ENCODE assay signal across 1 cellular context in the genomic region with DNA sequence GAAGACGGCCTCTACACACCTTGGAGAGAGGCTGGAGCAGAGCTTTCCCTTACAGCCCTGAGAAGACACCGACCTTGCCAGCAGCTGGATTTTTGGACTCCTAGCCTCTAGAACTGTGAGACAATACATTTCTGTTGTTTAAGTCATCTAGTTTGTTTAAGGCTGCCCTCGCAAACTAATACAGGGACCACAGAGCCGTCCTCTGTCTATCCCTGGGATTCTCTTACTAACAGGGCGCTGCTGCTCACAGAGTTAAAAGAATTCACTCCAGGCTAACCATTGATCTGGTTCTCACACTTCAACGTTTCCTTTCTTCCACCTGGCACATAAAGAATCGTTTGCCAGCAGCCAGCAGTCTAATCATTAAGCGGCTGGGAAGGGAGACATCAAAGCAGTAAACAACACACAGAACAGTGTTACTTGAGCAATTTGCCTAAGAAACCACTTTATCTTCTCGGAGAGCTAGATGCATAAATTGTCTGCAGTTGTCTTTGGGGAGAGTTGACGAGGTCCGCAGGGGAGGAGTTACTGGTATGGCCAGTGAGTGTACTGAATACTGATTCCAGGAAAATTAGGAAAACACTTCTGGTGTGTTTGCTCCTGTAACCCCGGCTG.
TF ChIP-seq lines count a peak whose summit lies in the region.

No MANE protein-coding gene starts in this region.

TF ChIP-seq in HepG2, 621 proteins besides CTCF, POLR2A, EP300 and RAD21 (continued from another document and continues in another):
- TF ChIP-seq, protein P1, sequence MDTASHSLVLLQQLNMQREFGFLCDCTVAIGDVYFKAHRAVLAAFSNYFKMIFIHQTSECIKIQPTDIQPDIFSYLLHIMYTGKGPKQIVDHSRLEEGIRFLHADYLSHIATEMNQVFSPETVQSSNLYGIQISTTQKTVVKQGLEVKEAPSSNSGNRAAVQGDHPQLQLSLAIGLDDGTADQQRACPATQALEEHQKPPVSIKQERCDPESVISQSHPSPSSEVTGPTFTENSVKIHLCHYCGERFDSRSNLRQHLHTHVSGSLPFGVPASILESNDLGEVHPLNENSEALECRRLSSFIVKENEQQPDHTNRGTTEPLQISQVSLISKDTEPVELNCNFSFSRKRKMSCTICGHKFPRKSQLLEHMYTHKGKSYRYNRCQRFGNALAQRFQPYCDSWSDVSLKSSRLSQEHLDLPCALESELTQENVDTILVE (CRISPR knock-in tag; IDR thresholded peaks at IDR 0.05): no peak
- TF ChIP-seq, protein P2, sequence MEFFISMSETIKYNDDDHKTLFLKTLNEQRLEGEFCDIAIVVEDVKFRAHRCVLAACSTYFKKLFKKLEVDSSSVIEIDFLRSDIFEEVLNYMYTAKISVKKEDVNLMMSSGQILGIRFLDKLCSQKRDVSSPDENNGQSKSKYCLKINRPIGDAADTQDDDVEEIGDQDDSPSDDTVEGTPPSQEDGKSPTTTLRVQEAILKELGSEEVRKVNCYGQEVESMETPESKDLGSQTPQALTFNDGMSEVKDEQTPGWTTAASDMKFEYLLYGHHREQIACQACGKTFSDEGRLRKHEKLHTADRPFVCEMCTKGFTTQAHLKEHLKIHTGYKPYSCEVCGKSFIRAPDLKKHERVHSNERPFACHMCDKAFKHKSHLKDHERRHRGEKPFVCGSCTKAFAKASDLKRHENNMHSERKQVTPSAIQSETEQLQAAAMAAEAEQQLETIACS (CRISPR knock-in tag; IDR thresholded peaks at IDR 0.05): no peak
- 0 out of 2 replicates have a peak, but pooled peaks have one; percentile 50 for TF ChIP-seq ZSCAN20 (CRISPR knock-in tag; IDR thresholded peaks at IDR 0.05; ENCODE audit: borderline replicate concordance)
- no peak for TF ChIP-seq YEATS2 (CRISPR knock-in tag; IDR thresholded peaks at IDR 0.05; ENCODE audit: borderline replicate concordance)
- TF ChIP-seq, protein P3, sequence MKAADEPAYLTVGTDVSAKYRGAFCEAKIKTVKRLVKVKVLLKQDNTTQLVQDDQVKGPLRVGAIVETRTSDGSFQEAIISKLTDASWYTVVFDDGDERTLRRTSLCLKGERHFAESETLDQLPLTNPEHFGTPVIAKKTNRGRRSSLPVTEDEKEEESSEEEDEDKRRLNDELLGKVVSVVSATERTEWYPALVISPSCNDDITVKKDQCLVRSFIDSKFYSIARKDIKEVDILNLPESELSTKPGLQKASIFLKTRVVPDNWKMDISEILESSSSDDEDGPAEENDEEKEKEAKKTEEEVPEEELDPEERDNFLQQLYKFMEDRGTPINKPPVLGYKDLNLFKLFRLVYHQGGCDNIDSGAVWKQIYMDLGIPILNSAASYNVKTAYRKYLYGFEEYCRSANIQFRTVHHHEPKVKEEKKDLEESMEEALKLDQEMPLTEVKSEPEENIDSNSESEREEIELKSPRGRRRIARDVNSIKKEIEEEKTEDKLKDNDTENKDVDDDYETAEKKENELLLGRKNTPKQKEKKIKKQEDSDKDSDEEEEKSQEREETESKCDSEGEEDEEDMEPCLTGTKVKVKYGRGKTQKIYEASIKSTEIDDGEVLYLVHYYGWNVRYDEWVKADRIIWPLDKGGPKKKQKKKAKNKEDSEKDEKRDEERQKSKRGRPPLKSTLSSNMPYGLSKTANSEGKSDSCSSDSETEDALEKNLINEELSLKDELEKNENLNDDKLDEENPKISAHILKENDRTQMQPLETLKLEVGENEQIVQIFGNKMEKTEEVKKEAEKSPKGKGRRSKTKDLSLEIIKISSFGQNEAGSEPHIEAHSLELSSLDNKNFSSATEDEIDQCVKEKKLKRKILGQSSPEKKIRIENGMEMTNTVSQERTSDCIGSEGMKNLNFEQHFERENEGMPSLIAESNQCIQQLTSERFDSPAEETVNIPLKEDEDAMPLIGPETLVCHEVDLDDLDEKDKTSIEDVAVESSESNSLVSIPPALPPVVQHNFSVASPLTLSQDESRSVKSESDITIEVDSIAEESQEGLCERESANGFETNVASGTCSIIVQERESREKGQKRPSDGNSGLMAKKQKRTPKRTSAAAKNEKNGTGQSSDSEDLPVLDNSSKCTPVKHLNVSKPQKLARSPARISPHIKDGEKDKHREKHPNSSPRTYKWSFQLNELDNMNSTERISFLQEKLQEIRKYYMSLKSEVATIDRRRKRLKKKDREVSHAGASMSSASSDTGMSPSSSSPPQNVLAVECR (CRISPR knock-in tag; IDR thresholded peaks at IDR 0.05; ENCODE audit: borderline replicate concordance): 0 out of 2 replicates have a peak, but pooled peaks have one; percentile 35
- TF ChIP-seq ZNF772 (CRISPR knock-in tag; IDR thresholded peaks at IDR 0.05): no peak
- TF ChIP-seq SOX5 (CRISPR knock-in tag; IDR thresholded peaks at IDR 0.05; ENCODE audit: borderline replicate concordance): peak; percentile 79
- TF ChIP-seq ZNF264 (CRISPR knock-in tag; IDR thresholded peaks at IDR 0.05): no peak
- TF ChIP-seq, protein P4, sequence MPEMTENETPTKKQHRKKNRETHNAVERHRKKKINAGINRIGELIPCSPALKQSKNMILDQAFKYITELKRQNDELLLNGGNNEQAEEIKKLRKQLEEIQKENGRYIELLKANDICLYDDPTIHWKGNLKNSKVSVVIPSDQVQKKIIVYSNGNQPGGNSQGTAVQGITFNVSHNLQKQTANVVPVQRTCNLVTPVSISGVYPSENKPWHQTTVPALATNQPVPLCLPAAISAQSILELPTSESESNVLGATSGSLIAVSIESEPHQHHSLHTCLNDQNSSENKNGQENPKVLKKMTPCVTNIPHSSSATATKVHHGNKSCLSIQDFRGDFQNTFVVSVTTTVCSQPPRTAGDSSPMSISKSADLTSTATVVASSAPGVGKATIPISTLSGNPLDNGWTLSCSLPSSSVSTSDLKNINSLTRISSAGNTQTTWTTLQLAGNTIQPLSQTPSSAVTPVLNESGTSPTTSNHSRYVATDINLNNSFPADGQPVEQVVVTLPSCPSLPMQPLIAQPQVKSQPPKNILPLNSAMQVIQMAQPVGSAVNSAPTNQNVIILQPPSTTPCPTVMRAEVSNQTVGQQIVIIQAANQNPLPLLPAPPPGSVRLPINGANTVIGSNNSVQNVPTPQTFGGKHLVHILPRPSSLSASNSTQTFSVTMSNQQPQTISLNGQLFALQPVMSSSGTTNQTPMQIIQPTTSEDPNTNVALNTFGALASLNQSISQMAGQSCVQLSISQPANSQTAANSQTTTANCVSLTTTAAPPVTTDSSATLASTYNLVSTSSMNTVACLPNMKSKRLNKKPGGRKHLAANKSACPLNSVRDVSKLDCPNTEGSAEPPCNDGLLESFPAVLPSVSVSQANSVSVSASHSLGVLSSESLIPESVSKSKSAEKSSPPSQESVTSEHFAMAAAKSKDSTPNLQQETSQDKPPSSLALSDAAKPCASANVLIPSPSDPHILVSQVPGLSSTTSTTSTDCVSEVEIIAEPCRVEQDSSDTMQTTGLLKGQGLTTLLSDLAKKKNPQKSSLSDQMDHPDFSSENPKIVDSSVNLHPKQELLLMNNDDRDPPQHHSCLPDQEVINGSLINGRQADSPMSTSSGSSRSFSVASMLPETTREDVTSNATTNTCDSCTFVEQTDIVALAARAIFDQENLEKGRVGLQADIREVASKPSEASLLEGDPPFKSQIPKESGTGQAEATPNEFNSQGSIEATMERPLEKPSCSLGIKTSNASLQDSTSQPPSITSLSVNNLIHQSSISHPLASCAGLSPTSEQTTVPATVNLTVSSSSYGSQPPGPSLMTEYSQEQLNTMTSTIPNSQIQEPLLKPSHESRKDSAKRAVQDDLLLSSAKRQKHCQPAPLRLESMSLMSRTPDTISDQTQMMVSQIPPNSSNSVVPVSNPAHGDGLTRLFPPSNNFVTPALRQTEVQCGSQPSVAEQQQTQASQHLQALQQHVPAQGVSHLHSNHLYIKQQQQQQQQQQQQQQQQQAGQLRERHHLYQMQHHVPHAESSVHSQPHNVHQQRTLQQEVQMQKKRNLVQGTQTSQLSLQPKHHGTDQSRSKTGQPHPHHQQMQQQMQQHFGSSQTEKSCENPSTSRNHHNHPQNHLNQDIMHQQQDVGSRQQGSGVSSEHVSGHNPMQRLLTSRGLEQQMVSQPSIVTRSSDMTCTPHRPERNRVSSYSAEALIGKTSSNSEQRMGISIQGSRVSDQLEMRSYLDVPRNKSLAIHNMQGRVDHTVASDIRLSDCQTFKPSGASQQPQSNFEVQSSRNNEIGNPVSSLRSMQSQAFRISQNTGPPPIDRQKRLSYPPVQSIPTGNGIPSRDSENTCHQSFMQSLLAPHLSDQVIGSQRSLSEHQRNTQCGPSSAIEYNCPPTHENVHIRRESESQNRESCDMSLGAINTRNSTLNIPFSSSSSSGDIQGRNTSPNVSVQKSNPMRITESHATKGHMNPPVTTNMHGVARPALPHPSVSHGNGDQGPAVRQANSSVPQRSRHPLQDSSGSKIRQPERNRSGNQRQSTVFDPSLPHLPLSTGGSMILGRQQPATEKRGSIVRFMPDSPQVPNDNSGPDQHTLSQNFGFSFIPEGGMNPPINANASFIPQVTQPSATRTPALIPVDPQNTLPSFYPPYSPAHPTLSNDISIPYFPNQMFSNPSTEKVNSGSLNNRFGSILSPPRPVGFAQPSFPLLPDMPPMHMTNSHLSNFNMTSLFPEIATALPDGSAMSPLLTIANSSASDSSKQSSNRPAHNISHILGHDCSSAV (CRISPR knock-in tag; IDR thresholded peaks at IDR 0.05; ENCODE audit: borderline replicate concordance): 0 out of 2 replicates have a peak, but pooled peaks have one; percentile 44
- 0 out of 2 replicates have a peak, but pooled peaks have one; percentile 29 for TF ChIP-seq FOXC1 (CRISPR knock-in tag; IDR thresholded peaks at IDR 0.05; ENCODE audit: borderline replicate concordance)
- TF ChIP-seq ZNF589 (CRISPR knock-in tag; conservative IDR thresholded peaks at IDR 0.05): no peak
- TF ChIP-seq, protein P5, sequence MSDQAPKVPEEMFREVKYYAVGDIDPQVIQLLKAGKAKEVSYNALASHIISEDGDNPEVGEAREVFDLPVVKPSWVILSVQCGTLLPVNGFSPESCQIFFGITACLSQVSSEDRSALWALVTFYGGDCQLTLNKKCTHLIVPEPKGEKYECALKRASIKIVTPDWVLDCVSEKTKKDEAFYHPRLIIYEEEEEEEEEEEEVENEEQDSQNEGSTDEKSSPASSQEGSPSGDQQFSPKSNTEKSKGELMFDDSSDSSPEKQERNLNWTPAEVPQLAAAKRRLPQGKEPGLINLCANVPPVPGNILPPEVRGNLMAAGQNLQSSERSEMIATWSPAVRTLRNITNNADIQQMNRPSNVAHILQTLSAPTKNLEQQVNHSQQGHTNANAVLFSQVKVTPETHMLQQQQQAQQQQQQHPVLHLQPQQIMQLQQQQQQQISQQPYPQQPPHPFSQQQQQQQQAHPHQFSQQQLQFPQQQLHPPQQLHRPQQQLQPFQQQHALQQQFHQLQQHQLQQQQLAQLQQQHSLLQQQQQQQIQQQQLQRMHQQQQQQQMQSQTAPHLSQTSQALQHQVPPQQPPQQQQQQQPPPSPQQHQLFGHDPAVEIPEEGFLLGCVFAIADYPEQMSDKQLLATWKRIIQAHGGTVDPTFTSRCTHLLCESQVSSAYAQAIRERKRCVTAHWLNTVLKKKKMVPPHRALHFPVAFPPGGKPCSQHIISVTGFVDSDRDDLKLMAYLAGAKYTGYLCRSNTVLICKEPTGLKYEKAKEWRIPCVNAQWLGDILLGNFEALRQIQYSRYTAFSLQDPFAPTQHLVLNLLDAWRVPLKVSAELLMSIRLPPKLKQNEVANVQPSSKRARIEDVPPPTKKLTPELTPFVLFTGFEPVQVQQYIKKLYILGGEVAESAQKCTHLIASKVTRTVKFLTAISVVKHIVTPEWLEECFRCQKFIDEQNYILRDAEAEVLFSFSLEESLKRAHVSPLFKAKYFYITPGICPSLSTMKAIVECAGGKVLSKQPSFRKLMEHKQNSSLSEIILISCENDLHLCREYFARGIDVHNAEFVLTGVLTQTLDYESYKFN (CRISPR knock-in tag; conservative IDR thresholded peaks at IDR 0.05): peak; percentile 44
- peak; percentile 71; the same call in 1 of the 2 replicates for TF ChIP-seq ZNF607 (CRISPR knock-in tag; IDR thresholded peaks at IDR 0.05; ENCODE audit: borderline replicate concordance)
- TF ChIP-seq, protein P6, sequence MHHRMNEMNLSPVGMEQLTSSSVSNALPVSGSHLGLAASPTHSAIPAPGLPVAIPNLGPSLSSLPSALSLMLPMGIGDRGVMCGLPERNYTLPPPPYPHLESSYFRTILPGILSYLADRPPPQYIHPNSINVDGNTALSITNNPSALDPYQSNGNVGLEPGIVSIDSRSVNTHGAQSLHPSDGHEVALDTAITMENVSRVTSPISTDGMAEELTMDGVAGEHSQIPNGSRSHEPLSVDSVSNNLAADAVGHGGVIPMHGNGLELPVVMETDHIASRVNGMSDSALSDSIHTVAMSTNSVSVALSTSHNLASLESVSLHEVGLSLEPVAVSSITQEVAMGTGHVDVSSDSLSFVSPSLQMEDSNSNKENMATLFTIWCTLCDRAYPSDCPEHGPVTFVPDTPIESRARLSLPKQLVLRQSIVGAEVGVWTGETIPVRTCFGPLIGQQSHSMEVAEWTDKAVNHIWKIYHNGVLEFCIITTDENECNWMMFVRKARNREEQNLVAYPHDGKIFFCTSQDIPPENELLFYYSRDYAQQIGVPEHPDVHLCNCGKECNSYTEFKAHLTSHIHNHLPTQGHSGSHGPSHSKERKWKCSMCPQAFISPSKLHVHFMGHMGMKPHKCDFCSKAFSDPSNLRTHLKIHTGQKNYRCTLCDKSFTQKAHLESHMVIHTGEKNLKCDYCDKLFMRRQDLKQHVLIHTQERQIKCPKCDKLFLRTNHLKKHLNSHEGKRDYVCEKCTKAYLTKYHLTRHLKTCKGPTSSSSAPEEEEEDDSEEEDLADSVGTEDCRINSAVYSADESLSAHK (CRISPR knock-in tag; IDR thresholded peaks at IDR 0.05; ENCODE audit: borderline replicate concordance): no peak
- 0 out of 2 replicates have a peak, but pooled peaks have one; percentile 27 for TF ChIP-seq ZNF331 (CRISPR knock-in tag; IDR thresholded peaks at IDR 0.05)
- no peak for TF ChIP-seq FIP1L1 (IDR thresholded peaks at IDR 0.05; ENCODE audit: borderline replicate concordance, insufficient read depth, low read depth, low read length)
- peak; percentile 24; the same call in 1 of the 2 replicates for TF ChIP-seq RXRB (CRISPR knock-in tag; IDR thresholded peaks at IDR 0.05; ENCODE audit: borderline replicate concordance)
- TF ChIP-seq NCOA2 (CRISPR knock-in tag; IDR thresholded peaks at IDR 0.05): peak; percentile 10; the same call in 1 of the 2 replicates
- 0 out of 2 replicates have a peak, but pooled peaks have one; percentile 72 for TF ChIP-seq ZMAT3 (CRISPR knock-in tag; conservative IDR thresholded peaks at IDR 0.05)
- TF ChIP-seq ZNF563 (CRISPR knock-in tag; IDR thresholded peaks at IDR 0.05): 0 out of 2 replicates have a peak, but pooled peaks have one; percentile 23
- TF ChIP-seq, protein P7, sequence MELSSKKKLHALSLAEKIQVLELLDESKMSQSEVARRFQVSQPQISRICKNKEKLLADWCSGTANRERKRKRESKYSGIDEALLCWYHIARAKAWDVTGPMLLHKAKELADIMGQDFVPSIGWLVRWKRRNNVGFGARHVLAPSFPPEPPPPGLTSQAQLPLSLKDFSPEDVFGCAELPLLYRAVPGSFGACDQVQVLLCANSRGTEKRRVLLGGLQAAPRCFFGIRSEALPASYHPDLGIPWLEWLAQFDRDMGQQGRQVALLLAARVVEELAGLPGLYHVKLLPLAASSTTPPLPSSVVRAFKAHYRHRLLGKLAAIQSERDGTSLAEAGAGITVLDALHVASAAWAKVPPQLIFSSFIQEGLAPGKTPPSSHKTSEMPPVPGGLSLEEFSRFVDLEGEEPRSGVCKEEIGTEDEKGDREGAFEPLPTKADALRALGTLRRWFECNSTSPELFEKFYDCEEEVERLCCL (CRISPR knock-in tag; IDR thresholded peaks at IDR 0.05; ENCODE audit: borderline replicate concordance): no peak
- TF ChIP-seq HDAC1 (CRISPR knock-in tag; IDR thresholded peaks at IDR 0.05): peak; percentile 57; the same call in 1 of the 2 replicates
- no peak for TF ChIP-seq SUZ12 (IDR thresholded peaks at IDR 0.05; ENCODE audit: low read depth, low read length)
- TF ChIP-seq TSC22D2 (CRISPR knock-in tag; IDR thresholded peaks at IDR 0.05; ENCODE audit: borderline replicate concordance): no peak
- TF ChIP-seq BORCS8-MEF2B (CRISPR knock-in tag; IDR thresholded peaks at IDR 0.05): no peak
- no peak for TF ChIP-seq SOX6 (IDR thresholded peaks at IDR 0.05)
- TF ChIP-seq SOX6 (CRISPR knock-in tag; IDR thresholded peaks at IDR 0.05): peak; percentile 68
- TF ChIP-seq ZFP1 (CRISPR knock-in tag; IDR thresholded peaks at IDR 0.05): no peak
- 0 out of 2 replicates have a peak, but pooled peaks have one; percentile 9 for TF ChIP-seq SAP130 (CRISPR knock-in tag; IDR thresholded peaks at IDR 0.05; ENCODE audit: low read depth)
- TF ChIP-seq CREB1 (IDR thresholded peaks at IDR 0.05): no peak
- TF ChIP-seq CREB1 (CRISPR knock-in tag; IDR thresholded peaks at IDR 0.05): peak; percentile 48
